16 cellular contexts compared by ENCODE assay signal in the genomic region with DNA sequence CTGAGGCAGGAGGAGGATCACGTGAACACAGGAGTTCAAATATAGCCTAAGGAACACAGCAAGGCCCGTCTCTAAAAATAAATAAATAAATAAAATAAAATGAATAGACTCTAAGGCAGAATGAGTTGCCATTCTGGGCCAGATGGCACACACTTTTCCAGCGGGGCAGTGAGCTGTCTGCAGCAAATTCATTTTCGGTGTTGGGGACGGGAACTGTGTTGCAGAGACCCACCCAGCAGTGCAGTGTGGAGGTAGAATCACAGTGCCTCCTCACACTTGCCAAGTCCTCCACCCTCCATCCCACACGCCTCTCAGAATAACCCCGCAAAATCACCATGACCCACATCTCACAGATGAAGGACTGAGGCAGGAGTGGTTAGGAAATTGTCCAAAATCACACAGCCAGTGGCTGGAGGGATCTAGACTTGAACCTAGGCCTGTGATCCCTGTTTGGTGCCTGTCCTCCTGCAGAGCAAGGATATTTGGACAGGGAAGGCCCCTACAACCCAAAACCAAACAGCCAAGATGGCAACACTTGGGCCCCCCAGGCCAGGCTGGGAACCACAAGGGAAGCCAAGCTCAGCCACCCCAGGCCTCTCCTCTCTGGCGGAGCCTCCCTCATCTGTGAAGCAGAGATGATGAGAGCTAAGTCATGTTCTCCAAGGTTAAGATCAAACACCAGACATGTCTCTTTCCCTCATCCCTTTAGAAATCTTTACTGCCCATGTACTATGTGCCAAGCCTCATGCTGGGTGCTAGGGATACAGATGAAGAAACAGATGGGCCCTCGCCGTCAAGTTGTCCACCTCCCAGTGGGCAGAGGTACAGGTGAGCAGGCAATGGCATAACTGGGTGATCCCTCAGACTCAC.
DNase-seq lines count a peak whose midpoint lies in the region; FAIRE-seq and TF ChIP-seq lines count a peak whose summit lies in the region.
"Had no signal": no experiment of that assay in that cellular context is flagged by ENCODE, and none has a peak within 500 bp of the region (broad histone marks: within the 10 kb centered on the region; RNA-seq: fewer than 3 reads in every experiment).

No MANE protein-coding gene starts in this region.

- no peak overlapping the region for H2BK120ac ChIP-seq in neuronal stem cell (ENCODE audit: low read depth, low read length)

- H2BK15ac ChIP-seq in neuronal stem cell (ENCODE audit: low read length), result no peak overlapping the region

- no peaks in the 10 kb centered on the region for H3K9me2 ChIP-seq in GM23248 (ENCODE audit: insufficient read depth)

- no peak overlapping the region for H3K4ac ChIP-seq in neuronal stem cell (ENCODE audit: low read length)

- FAIRE-seq in HTR-8/SVneo (lab: Jason Lieb, UNC) (peak; percentile 90), kidney (lab: Jason Lieb, UNC) (no peak)

- H2AFZ ChIP-seq in neuronal stem cell (ENCODE audit: low read length) (no peak overlapping the region), GM23248 (no peak overlapping the region)

- H2AK5ac ChIP-seq in neuronal stem cell (ENCODE audit: low read depth, low read length), result no peak overlapping the region

- peak overlapping the region; percentile 73 for H3K18ac ChIP-seq in neuronal stem cell (ENCODE audit: low read length)

- no peak for TF ChIP-seq CTCF in kidney (IDR thresholded peaks at IDR 0.05; ENCODE audit: borderline replicate concordance, extremely low read depth, insufficient read depth)

- no peaks in the 10 kb centered on the region for H4K20me1 ChIP-seq in GM23248 (ENCODE audit: insufficient read depth)

- no peak overlapping the region for H3K27ac ChIP-seq in neuronal stem cell (replicated peaks; ENCODE audit: low read length)
- H3K27ac ChIP-seq in kidney (ENCODE audit: low read depth in 2 of 2, low read length in 2 of 2), result no peak overlapping the region
- no peak overlapping the region for H3K27ac ChIP-seq in GM23248
- H3K27ac ChIP-seq: HL-60, KMS-11 had no signal

- H3K4me2 ChIP-seq in neuronal stem cell (ENCODE audit: insufficient read depth, low read length, poor library complexity, severe bottlenecking), result no peak overlapping the region
- no peak overlapping the region for H3K4me2 ChIP-seq in GM23248 (ENCODE audit: unreplicated experiment)
- H3K4me2 ChIP-seq: KMS-11 had no signal

- no peak overlapping the region for H3K9ac ChIP-seq in neuronal stem cell (ENCODE audit: low read depth, low read length, poor library complexity)
- H3K9ac ChIP-seq in kidney (ENCODE audit: low read length in 2 of 2), result no peak overlapping the region
- no peak overlapping the region for H3K9ac ChIP-seq in GM23248
- H3K9ac ChIP-seq: KMS-11 had no signal

- peak overlapping the region; percentile 5 for H3K14ac ChIP-seq in neuronal stem cell (ENCODE audit: low read length)

- DNase-seq in HTR-8/SVneo (ENCODE audit: insufficient read length, low spot score), result no peak
- DNase-seq in NCI-H1694 treated with DMSO at 0.1 percent for 48 hours (lab: John Stamatoyannopoulos, UW), result peak; percentile 57
- peak; percentile 15 for DNase-seq in ecto neural progenitor cell (ENCODE audit: low spot score)
- DNase-seq in neuronal stem cell (ENCODE audit: low spot score), result no peak
- DNase-seq in cortex of kidney (lab: John Stamatoyannopoulos, UW), result no peak
- DNase-seq in kidney, result no peak
- DNase-seq in midbrain (lab: John Stamatoyannopoulos, UW), result no peak
- DNase-seq in GM23248, result no peak
- DNase-seq: CD4-positive, alpha-beta memory T cell; GOT3; NCI-H1092; NCI-H748 treated with DMSO at 0.1 percent for 48 hours; PC-3 had no signal

- peak overlapping the region; percentile 47 for H3K23ac ChIP-seq in neuronal stem cell (ENCODE audit: low read depth, low read length, poor library complexity)

- H3K4me1 ChIP-seq in neuronal stem cell (ENCODE audit: control insufficient read depth in 2 of 2, insufficient read depth in 1 of 2, low read depth in 1 of 2, low read length in 2 of 2) (peaks cover 0 to 5% of the 10 kb centered on the region in 2 donors), kidney (ENCODE audit: control insufficient read depth in 1 of 2, insufficient read depth in 1 of 2, low read depth in 1 of 2, low read length in 2 of 2) (no peaks in the 10 kb centered on the region), GM23248 (ENCODE audit: insufficient read depth) (peaks cover 50% of the 10 kb centered on the region)

- H2BK12ac ChIP-seq in neuronal stem cell (ENCODE audit: low read length), result peak overlapping the region; percentile 14

- no peak overlapping the region for H3K4me3 ChIP-seq in neuronal stem cell (ENCODE audit: low read length in 2 of 2)
- no peak overlapping the region for H3K4me3 ChIP-seq in kidney (ENCODE audit: low read length in 2 of 2)
- H3K4me3 ChIP-seq in GM23248, result no peak overlapping the region

- H3K36me3 ChIP-seq in neuronal stem cell (replicated peaks in 1 of 2; ENCODE audit: control insufficient read depth in 2 of 2, insufficient read depth in 2 of 2, low read length in 2 of 2) (no peaks in the 10 kb centered on the region), kidney (ENCODE audit: control insufficient read depth in 1 of 2, insufficient read depth in 2 of 2, low read length in 2 of 2) (no peaks in the 10 kb centered on the region), GM23248 (ENCODE audit: low read depth) (no peaks in the 10 kb centered on the region)
- H3K36me3 ChIP-seq: BE2C had no signal

- H3K27me3 ChIP-seq in neuronal stem cell (ENCODE audit: control insufficient read depth in 3 of 3, insufficient read depth in 3 of 3, low read depth in 1 of 3, low read length in 3 of 3), result no peaks in the 10 kb centered on the region
- H3K27me3 ChIP-seq in GM23248 (replicated peaks; ENCODE audit: insufficient read depth), result no peaks in the 10 kb centered on the region
- H3K27me3 ChIP-seq: BE2C had no signal

- H2BK5ac ChIP-seq in neuronal stem cell (ENCODE audit: low read length), result no peak overlapping the region

- H3K79me1 ChIP-seq in neuronal stem cell (ENCODE audit: low read depth, low read length), result no peaks in the 10 kb centered on the region

- no CpG with 5 or more reads among the region's 10 CpGs for WGBS in neuronal stem cell (ENCODE audit: extremely low coverage in 2 of 2, insufficient read length in 2 of 2, insufficient replicate concordance in 1 of 2), 2 donors
- WGBS in GM23248 (ENCODE audit: low coverage in 1 of 2, low lambda C conversion rate in 2 of 2, missing lambda C conversion rate in 2 of 2), 2 experiments, result 94 to 95% methylated on average over 10 of the region's 10 CpGs

- no peak overlapping the region for H4K8ac ChIP-seq in neuronal stem cell (ENCODE audit: low read depth, low read length)

- peaks cover 38% of the 10 kb centered on the region for H3F3A ChIP-seq in GM23248 (ENCODE audit: insufficient read depth)

- H3K9me3 ChIP-seq in neuronal stem cell (replicated peaks in 1 of 2; ENCODE audit: control insufficient read depth in 2 of 2, insufficient read depth in 1 of 2, low read depth in 1 of 2, low read length in 2 of 2) (no peaks in the 10 kb centered on the region), kidney (ENCODE audit: control insufficient read depth in 1 of 2, low read length in 2 of 2) (no peaks in the 10 kb centered on the region), GM23248 (ENCODE audit: low read depth) (no peaks in the 10 kb centered on the region)
- H3K9me3 ChIP-seq: BE2C had no signal

- no peaks in the 10 kb centered on the region for H3K79me2 ChIP-seq in GM23248 (ENCODE audit: insufficient read depth)

- in situ Hi-C loops in GM23248 (cut with MboI), result no loop called here

- intact Hi-C loops in kidney (cut with DNase I), result no loop called here

- no peak overlapping the region for H4K91ac ChIP-seq in neuronal stem cell (ENCODE audit: low read depth, low read length, poor library complexity)

Comparison
In these comparisons a context has a peak if more than half of its experiments do, and no peak if none do; other contexts are left out.
1. DNase-seq: peak in NCI-H1694 treated with DMSO at 0.1 percent for 48 hours (single experiment) and ecto neural progenitor cell (single experiment); none in HTR-8/SVneo (single experiment), neuronal stem cell (single experiment), cortex of kidney (single experiment), kidney (single experiment), midbrain (single experiment) and GM23248 (single experiment).